In genomic region chr17:42194133-42194899, GRCh38 we compare ENCODE assay signal across 9 cellular contexts. TPM values are rescaled to one million over a fixed set of nuclear protein-coding genes. Genes with fewer than 3 reads are reported as not detected.
A peak's percentile ranks its signal among the peaks of the same experiment; 100 is the strongest.
DNase-seq lines count a peak whose midpoint lies in the region; ATAC-seq, FAIRE-seq and TF ChIP-seq lines count a peak whose summit lies in the region.
"Had no signal": no experiment of that assay in that cellular context is flagged by ENCODE, and none has a peak within 500 bp of the region (broad histone marks: within the 10 kb centered on the region; RNA-seq: fewer than 3 reads in every experiment).

TSS of gene GHDC (minus strand) at chr17:42194494. CDS start at chr17:42193581, 913 bp downstream.

- H3K4me1 Mint-ChIP-seq in CD4-positive, CD25-positive, alpha-beta regulatory T cell, result peaks cover 5 to 39% (median 11%) of the 10 kb centered on the region in 4 donors

- no peaks in the 10 kb centered on the region for H3K27me3 Mint-ChIP-seq in CD4-positive, CD25-positive, alpha-beta regulatory T cell

- peak within 1 kb of the TSS; percentile 81 to 97 (median 96) for H3K4me3 Mint-ChIP-seq in CD4-positive, CD25-positive, alpha-beta regulatory T cell

- DNase-seq in CD4-positive, CD25-positive, alpha-beta regulatory T cell, result peak; percentile 76 to 91 (median 79)
- DNase-seq in HTR-8/SVneo (ENCODE audit: insufficient read length, low spot score) (peak; percentile 91), epithelial cell of proximal tubule (ENCODE audit: low read depth) (no peak)
- peak; percentile 88 for DNase-seq in activated CD8-positive, alpha-beta memory T cell treated with anti-CD3 and anti-CD28 coated beads, Interleukin-2, amount 50 U/mL, for 48 hours
- peak; percentile 58 to 67 for DNase-seq in stimulated activated CD8-positive, alpha-beta memory T cell treated with anti-CD3 and anti-CD28 coated beads, Interleukin-4, amount 100 ng/mL, for 4 hours (ENCODE audit: low read depth in 2 of 2, low spot score in 1 of 2)

- peak within 1 kb of the TSS; percentile 83 to 97 (median 94) for H3K27ac Mint-ChIP-seq in CD4-positive, CD25-positive, alpha-beta regulatory T cell

- H3F3A ChIP-seq in OCI-LY1 (ENCODE audit: insufficient read depth, low read length), result no peaks in the 10 kb centered on the region

- peak; percentile 79 for FAIRE-seq in HTR-8/SVneo (lab: Jason Lieb, UNC)

- H3K9me3 Mint-ChIP-seq in CD4-positive, CD25-positive, alpha-beta regulatory T cell, result no peaks in the 10 kb centered on the region

- no peaks in the 10 kb centered on the region for H3K27me3 ChIP-seq in CD4-positive, CD25-positive, alpha-beta regulatory T cell (ENCODE audit: control insufficient read depth, insufficient read depth, low read length)
- H3K27me3 ChIP-seq in OCI-LY1 (ENCODE audit: insufficient read depth, low read length) (no peaks in the 10 kb centered on the region), mucosa of rectum (ENCODE audit: control insufficient read depth in 2 of 2, insufficient read depth in 2 of 2, low read length in 2 of 2) (no peaks in the 10 kb centered on the region)

- H3K4me2 ChIP-seq in OCI-LY1 (ENCODE audit: low read length), result peak within 1 kb of the TSS; percentile 86

- H3K27ac ChIP-seq in CD4-positive, CD25-positive, alpha-beta regulatory T cell (ENCODE audit: insufficient read depth, low read length, poor library complexity, severe bottlenecking), result peak within 1 kb of the TSS; percentile 65
- H3K27ac ChIP-seq in OCI-LY1 (ENCODE audit: low read depth, low read length, poor library complexity, severe bottlenecking) (peak within 1 kb of the TSS; percentile 36), mucosa of rectum (ENCODE audit: low read depth in 2 of 2, low read length in 2 of 2) (peak within 1 kb of the TSS; percentile 46 to 85)
- H3K27ac ChIP-seq: epithelial cell of prostate had no signal

- H3K9me2 ChIP-seq in OCI-LY1 (ENCODE audit: low read depth, low read length), result no peaks in the 10 kb centered on the region

- H3K36me3 ChIP-seq in CD4-positive, CD25-positive, alpha-beta regulatory T cell (ENCODE audit: control insufficient read depth, insufficient read depth, low read length), result no peaks in the 10 kb centered on the region
- H3K36me3 ChIP-seq in OCI-LY1 (ENCODE audit: insufficient read depth, low read length), result no peaks in the 10 kb centered on the region
- H3K36me3 ChIP-seq in mucosa of rectum (ENCODE audit: control insufficient read depth in 2 of 2, insufficient read depth in 2 of 2, low read length in 2 of 2), result peaks cover 0 to 5% of the 10 kb centered on the region in 2 donors

- no peaks in the 10 kb centered on the region for H3K79me2 ChIP-seq in OCI-LY1 (ENCODE audit: insufficient read depth, low read length)

- H4K20me1 ChIP-seq in OCI-LY1 (ENCODE audit: insufficient read depth, low read length), result no peaks in the 10 kb centered on the region

- ATAC-seq in CD4-positive, CD25-positive, alpha-beta regulatory T cell (ENCODE audit: low read depth in 2 of 2), result peak; percentile 94 to 95
- peak; percentile 79 for ATAC-seq in GM19438 (IDR thresholded peaks at IDR 0.05; ENCODE audit: low read depth, unreplicated experiment)

- peak within 1 kb of the TSS; percentile 86 for H3K4me3 ChIP-seq in CD4-positive, CD25-positive, alpha-beta regulatory T cell (ENCODE audit: low read depth, low read length)
- H3K4me3 ChIP-seq in OCI-LY1 (ENCODE audit: low read depth, low read length, poor library complexity, severe bottlenecking) (peak within 1 kb of the TSS; percentile 86), epithelial cell of proximal tubule (ENCODE audit: low read depth, low read length) (peak within 1 kb of the TSS; percentile 67), mucosa of rectum (ENCODE audit: low read length in 2 of 2) (peak within 1 kb of the TSS; percentile 97 to 100)

- no peak within 1 kb of the TSS for H2AFZ ChIP-seq in OCI-LY1 (ENCODE audit: low read length)

- H3K4me1 ChIP-seq in CD4-positive, CD25-positive, alpha-beta regulatory T cell (ENCODE audit: control insufficient read depth, insufficient read depth, low read length, poor library complexity, severe bottlenecking), result peaks cover 18% of the 10 kb centered on the region
- H3K4me1 ChIP-seq in OCI-LY1 (ENCODE audit: insufficient read depth, low read length, severe bottlenecking) (peaks cover 20% of the 10 kb centered on the region), mucosa of rectum (ENCODE audit: control insufficient read depth in 2 of 2, insufficient read depth in 2 of 2, low read length in 2 of 2) (peaks cover 10 to 15% of the 10 kb centered on the region in 2 donors)

- no peaks in the 10 kb centered on the region for H3K9me3 ChIP-seq in CD4-positive, CD25-positive, alpha-beta regulatory T cell (ENCODE audit: control insufficient read depth in 2 of 2, low read length in 2 of 2)
- H3K9me3 ChIP-seq in OCI-LY1 (ENCODE audit: low read length) (no peaks in the 10 kb centered on the region), mucosa of rectum (ENCODE audit: control insufficient read depth in 2 of 2, low read length in 2 of 2) (no peaks in the 10 kb centered on the region)

- H3K9ac ChIP-seq in OCI-LY1 (ENCODE audit: low read length) (peak within 1 kb of the TSS; percentile 79), mucosa of rectum (ENCODE audit: low read depth in 1 of 2, low read length in 2 of 2) (peak within 1 kb of the TSS; percentile 78 to 93)

- TF ChIP-seq CTCF in OCI-LY1 (IDR thresholded peaks at IDR 0.05; ENCODE audit: low read length) (no peak), epithelial cell of proximal tubule (conservative IDR thresholded peaks at IDR 0.05; ENCODE audit: low read depth, low read length) (no peak)

- H3K36me3 Mint-ChIP-seq in CD4-positive, CD25-positive, alpha-beta regulatory T cell, result peaks cover 7% of the 10 kb centered on the region

RNA-seq across cellular contexts. Expression of gene GHDC, which starts in this region (rescaled TPM):
- 13.6 TPM for total RNA-seq in CD4-positive, CD25-positive, alpha-beta regulatory T cell
- polyA plus RNA-seq in CD4-positive, CD25-positive, alpha-beta regulatory T cell, result 10 to 100 TPM; 11.1 to 17.8 (median 13.2) TPM
- 15.7 and 17.4 TPM in 2 replicates for total RNA-seq in epithelial cell of proximal tubule
